Comparison of ENCODE assay signal across 23 cellular contexts in genomic region chr1:13832536-13832935, GRCh38.
DNase-seq lines count a peak whose midpoint lies in the region; ATAC-seq and TF ChIP-seq lines count a peak whose summit lies in the region.
"Had no signal": no experiment of that assay in that cellular context is flagged by ENCODE, and none has a peak within 500 bp of the region (broad histone marks: within the 10 kb centered on the region; RNA-seq: fewer than 3 reads in every experiment).

No MANE protein-coding gene starts in this region.

- no peak overlapping the region for H3K27ac ChIP-seq in body of pancreas
- H3K27ac ChIP-seq: brain microvascular endothelial cell, testis had no signal

- peak; percentile 16 for ATAC-seq in left lobe of liver
- ATAC-seq in GM21447 (IDR thresholded peaks at IDR 0.05; ENCODE audit: unreplicated experiment), result no peak
- no peak for ATAC-seq in body of pancreas
- ATAC-seq in HG02642 (IDR thresholded peaks at IDR 0.05; ENCODE audit: poor library complexity, unreplicated experiment), result no peak
- ATAC-seq: activated naive CD8-positive, alpha-beta T cell treated with anti-CD3 and anti-CD28 coated beads, Interleukin-2, amount 50 U/mL, for 24 hours; stimulated activated naive B cell treated with anti-CD40 and anti-IgM and Interleukin-4, amounts not matched to agents 10 μg/mL and 1 μg/mL and 100 μg/mL, for 72 hours had no signal

- intact Hi-C loops in body of pancreas (cut with DNase I), result no loop called here

- DNase-seq in NCI-H1092 treated with DMSO at 0.1 percent for 48 hours (lab: John Stamatoyannopoulos, UW), result peak; percentile 79
- DNase-seq in NCI-H2029 treated with DMSO at 0.1 percent for 48 hours (lab: John Stamatoyannopoulos, UW), result peak; percentile 90
- DNase-seq in NCI-H69 (lab: John Stamatoyannopoulos, UW), result peak; percentile 92
- no peak for DNase-seq in left lobe of liver (ENCODE audit: low spot score)
- DNase-seq in body of pancreas, result no peak
- DNase-seq: activated B cell treated with CpG ODN at 0.5 μM for 24 hours; activated CD4-positive, alpha-beta memory T cell treated with anti-CD3 and anti-CD28 coated beads, Interleukin-2, amount 10 ng/mL, durations not matched to agents 7 days and 5 days; activated gamma-delta T cell; activated naive CD8-positive, alpha-beta T cell treated with anti-CD3 and anti-CD28 coated beads, Interleukin-2, amount 50 U/mL, for 24 hours; activated T-cell treated with anti-CD3 and anti-CD28 coated beads for 4 hours; brain microvascular endothelial cell; CD4-positive, alpha-beta T cell; DMS53; effector memory CD4-positive, alpha-beta T cell; hippocampal formation; KBM-7; stimulated activated CD4-positive, alpha-beta T cell treated with anti-CD3 and anti-CD28 coated beads, Interleukin-2, amount 100 ng/mL, for 48 hours; stimulated activated naive B cell treated with anti-CD40 and anti-IgM and Interleukin-4, amounts not matched to agents 10 μg/mL and 1 μg/mL and 100 μg/mL, for 72 hours; testis had no signal

- no peaks in the 10 kb centered on the region for H3K9me3 ChIP-seq in body of pancreas
- H3K9me3 ChIP-seq: HAP-1, testis had no signal

- H3K4me1 ChIP-seq in body of pancreas, result peaks cover 4% of the 10 kb centered on the region
- H3K4me1 ChIP-seq: HAP-1, testis had no signal

- TF ChIP-seq CTCF in body of pancreas (IDR thresholded peaks at IDR 0.05), result no peak

- no peak overlapping the region for H3K4me3 ChIP-seq in body of pancreas
- H3K4me3 ChIP-seq: HAP-1, lung, testis had no signal

- H3K36me3 ChIP-seq in body of pancreas (replicated peaks in 1 of 2; ENCODE audit: insufficient read depth in 1 of 2, low read depth in 2 of 2), result no peaks in the 10 kb centered on the region
- H3K36me3 ChIP-seq: brain microvascular endothelial cell, HAP-1 had no signal

- 39 to 47% methylated on average over 4 of the region's 4 CpGs for WGBS in body of pancreas, 2 donors

- H3K27me3 ChIP-seq in body of pancreas, result no peaks in the 10 kb centered on the region
- H3K27me3 ChIP-seq: brain microvascular endothelial cell, testis had no signal

- no peak for TF ChIP-seq POLR2A in body of pancreas (IDR thresholded peaks at IDR 0.05)

Comparison
In these comparisons a context has a peak if more than half of its experiments do, and no peak if none do; other contexts are left out.
1. DNase-seq: peak in NCI-H1092 treated with DMSO at 0.1 percent for 48 hours (single experiment), NCI-H2029 treated with DMSO at 0.1 percent for 48 hours (single experiment) and NCI-H69 (single experiment); none in left lobe of liver (single experiment) and body of pancreas (0 of 4).